Comparison of ENCODE assay signal across 21 cellular contexts in the genomic region with DNA sequence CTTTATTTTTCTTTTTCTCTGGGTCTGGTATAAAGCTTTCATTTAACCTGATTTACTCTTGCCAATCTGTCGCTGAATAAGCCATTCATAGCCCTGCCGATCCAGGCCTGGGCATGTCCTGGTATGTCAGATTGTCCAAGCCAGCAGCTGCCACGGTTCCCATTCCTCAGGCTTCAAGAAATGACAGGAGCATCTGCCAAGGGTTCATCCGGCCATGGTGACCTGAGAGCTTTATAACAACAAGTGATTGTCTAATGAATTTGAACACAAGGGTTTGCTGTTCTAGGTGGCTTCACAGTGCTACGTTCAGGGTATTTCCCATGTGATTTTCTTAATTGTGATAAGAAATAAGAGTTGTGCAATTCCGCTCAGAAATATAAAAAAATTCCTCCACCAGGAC. TPM values are rescaled to one million over a fixed set of nuclear protein-coding genes. Genes with fewer than 3 reads are reported as not detected.
DNase-seq lines count a peak whose midpoint lies in the region; ATAC-seq and TF ChIP-seq lines count a peak whose summit lies in the region.
"Had no signal": no experiment of that assay in that cellular context is flagged by ENCODE, and none has a peak within 500 bp of the region (broad histone marks: within the 10 kb centered on the region; RNA-seq: fewer than 3 reads in every experiment).

No MANE protein-coding gene starts in this region.

- intact Hi-C loops in psoas muscle (cut with DNase I), result no loop called here
- intact Hi-C loops in activated CD4-positive, alpha-beta T cell treated with anti-CD3 and anti-CD28 coated beads for 36 hours (cut with DNase I, micrococcal nuclease), result no loop called here

- POLR2A ChIA-PET in activated CD4-positive, alpha-beta T cell treated with anti-CD3 and anti-CD28 coated beads for 36 hours (lab: Charles Lee), result no interaction called here

- H3K27me3 ChIP-seq in psoas muscle (ENCODE audit: insufficient read depth in 3 of 3, low read length in 2 of 3), result no peaks in the 10 kb centered on the region
- H3K27me3 ChIP-seq: colonic mucosa, pancreas had no signal

- no peak overlapping the region for H3K4me3 ChIP-seq in psoas muscle
- no peak overlapping the region for H3K4me3 ChIP-seq in foreskin fibroblast (ENCODE audit: low read depth in 1 of 2, low read length in 2 of 2)
- H3K4me3 ChIP-seq: colonic mucosa, heart right ventricle, mucosa of descending colon, pancreas had no signal

- H3K36me3 Mint-ChIP-seq in activated CD4-positive, alpha-beta T cell treated with anti-CD3 and anti-CD28 coated beads for 36 hours (ENCODE audit: low read depth), result peaks cover 3% of the 10 kb centered on the region

- peak; percentile 72 to 94 (median 86) for ATAC-seq in psoas muscle
- ATAC-seq in activated CD4-positive, alpha-beta T cell treated with anti-CD3 and anti-CD28 coated beads for 36 hours, result no peak
- no peak for ATAC-seq in GM21526 (IDR thresholded peaks at IDR 0.05; ENCODE audit: low FRiP score, unreplicated experiment)
- ATAC-seq: activated CD8-positive, alpha-beta memory T cell treated with anti-CD3 and anti-CD28 coated beads, Interleukin-2, amount 10 ng/mL, durations not matched to agents 7 days and 5 days; mucosa of descending colon had no signal

- peak overlapping the region; percentile 56 for H3K27ac ChIP-seq in psoas muscle
- H3K27ac ChIP-seq: colonic mucosa, pancreas had no signal

- TF ChIP-seq CTCF in psoas muscle (IDR thresholded peaks at IDR 0.05), result no peak
- no peak for TF ChIP-seq CTCF in foreskin fibroblast (IDR thresholded peaks at IDR 0.05; ENCODE audit: low read depth, low read length)

- no peaks in the 10 kb centered on the region for H3K4me1 Mint-ChIP-seq in activated CD4-positive, alpha-beta T cell treated with anti-CD3 and anti-CD28 coated beads for 36 hours
- H3K4me1 Mint-ChIP-seq: activated CD8-positive, alpha-beta memory T cell treated with anti-CD3 and anti-CD28 coated beads, Interleukin-2, amount 10 ng/mL, durations not matched to agents 7 days and 5 days had no signal

- H3K9me3 ChIP-seq in psoas muscle, result no peaks in the 10 kb centered on the region
- H3K9me3 ChIP-seq: colonic mucosa, mucosa of descending colon, pancreas had no signal

- no peaks in the 10 kb centered on the region for H3K36me3 ChIP-seq in psoas muscle (ENCODE audit: insufficient read depth in 1 of 2, low read depth in 1 of 2)
- H3K36me3 ChIP-seq: colonic mucosa, heart right ventricle, pancreas had no signal

- peaks cover 8% of the 10 kb centered on the region for H3K9me3 Mint-ChIP-seq in activated CD4-positive, alpha-beta T cell treated with anti-CD3 and anti-CD28 coated beads for 36 hours (ENCODE audit: low read depth)

- H3K4me1 ChIP-seq in psoas muscle, result peaks cover 4% of the 10 kb centered on the region
- H3K4me1 ChIP-seq: colonic mucosa, pancreas had no signal

- CTCF ChIA-PET in activated CD4-positive, alpha-beta T cell treated with anti-CD3 and anti-CD28 coated beads for 36 hours (lab: Charles Lee), result interaction anchor here (0.6 kb wide), 1 partner anchor 83 kb away, joined by 3 read pairs; no protein-coding TSS in a partner anchor

- 18 to 28% (median 19%) methylated on average over 6 of the region's 6 CpGs for WGBS in psoas muscle, 3 donors

- peaks cover 12% of the 10 kb centered on the region for H3K27me3 Mint-ChIP-seq in activated CD4-positive, alpha-beta T cell treated with anti-CD3 and anti-CD28 coated beads for 36 hours

- H3K27ac Mint-ChIP-seq in activated CD4-positive, alpha-beta T cell treated with anti-CD3 and anti-CD28 coated beads for 36 hours, result no peak overlapping the region
- H3K27ac Mint-ChIP-seq: activated CD8-positive, alpha-beta memory T cell treated with anti-CD3 and anti-CD28 coated beads, Interleukin-2, amount 10 ng/mL, durations not matched to agents 7 days and 5 days; CD4-positive, alpha-beta T cell had no signal

- no peak overlapping the region for H3K4me3 Mint-ChIP-seq in activated CD4-positive, alpha-beta T cell treated with anti-CD3 and anti-CD28 coated beads for 36 hours
- H3K4me3 Mint-ChIP-seq: activated CD8-positive, alpha-beta memory T cell treated with anti-CD3 and anti-CD28 coated beads, Interleukin-2, amount 10 ng/mL, durations not matched to agents 7 days and 5 days; CD4-positive, alpha-beta T cell had no signal

- peak; percentile 67 for DNase-seq in HPDE6-E6E7 (ENCODE audit: extremely low spot score)
- DNase-seq in SK-MEL-5 (ENCODE audit: low read depth, low spot score), result peak; percentile 84
- DNase-seq in globus pallidus (ENCODE audit: low spot score), result peak; percentile 66
- DNase-seq in psoas muscle, result no peak
- DNase-seq in foreskin fibroblast, result no peak
- DNase-seq in activated CD4-positive, alpha-beta T cell treated with anti-CD3 and anti-CD28 coated beads for 36 hours, result no peak
- DNase-seq in glomerular visceral epithelial cell (ENCODE audit: extremely low spot score), result no peak
- DNase-seq: ACHN; activated CD4-positive, CD25-positive, alpha-beta regulatory T cell treated with anti-CD3 and anti-CD28 coated beads, Interleukin-2, amount 50 U/mL, for 72 hours; activated CD8-positive, alpha-beta memory T cell treated with anti-CD3 and anti-CD28 coated beads, Interleukin-2, amount 10 ng/mL, durations not matched to agents 7 days and 5 days; activated effector memory CD4-positive, alpha-beta T cell treated with anti-CD3 and anti-CD28 coated beads, Interleukin-2, amount 50 U/mL, for 16 hours; CD4-positive, alpha-beta T cell; colonic mucosa; heart right ventricle; mucosa of descending colon; pancreas; SHP77; stimulated activated CD4-positive, alpha-beta T cell treated with anti-CD3 and anti-CD28 coated beads, Interleukin-12 subunit alpha, Interleukin-12 subunit beta, amount 100 ng/mL, for 4 hours; stimulated activated naive CD4-positive, alpha-beta T cell had no signal

- in situ Hi-C loops in SK-MEL-5 (cut with HindIII; ENCODE audit: low pct_unique_long_range_greater_than_20kb, low sequenced_read_pairs), result no loop called here

RNA-seq across cellular contexts. Expression of a gene that starts 20.0 kb away (rescaled TPM):
- total RNA-seq in SK-MEL-5 (2014; rRNA removed; shearing (Covaris generic)), result 22.9 and 24.5 TPM in 2 replicates
- 20.4 and 27.6 TPM in 2 replicates for polyA plus RNA-seq in SK-MEL-5 (2015; cell fraction: cytosol; rRNA removed)
- 6.3 and 6.9 TPM in 2 replicates for polyA plus RNA-seq in SK-MEL-5 (2015; cell fraction: nucleus; rRNA removed)
- 1 to 10 TPM in 2 of 4 donors, under 1 TPM in 2; 0.48 to 3.8 (median 1.5) TPM for total RNA-seq in psoas muscle
- 1 to 10 TPM in 1 of 3 donors, under 1 TPM in 2; 0.11 to 2.2 (median 0.38) TPM for polyA plus RNA-seq in psoas muscle
- total RNA-seq in activated CD4-positive, alpha-beta T cell treated with anti-CD3 and anti-CD28 coated beads for 36 hours, result not detected
- total RNA-seq: CD4-positive, alpha-beta T cell had no signal

RNA-seq across cellular contexts. Expression of a gene that starts 22.6 kb away (rescaled TPM):
- total RNA-seq in SK-MEL-5 (2014; rRNA removed; shearing (Covaris generic)), result 0.03 TPM in 1 of 2 replicates, not detected in the other
- polyA plus RNA-seq in SK-MEL-5 (2015; cell fraction: cytosol; rRNA removed), result not detected in 2 replicates
- polyA plus RNA-seq in SK-MEL-5 (2015; cell fraction: nucleus; rRNA removed), result 0.23 TPM in 1 of 2 replicates, not detected in the other
- not detected for total RNA-seq in psoas muscle
- polyA plus RNA-seq in psoas muscle, result under 1 TPM in 1 of 3 donors, not detected in 2; 0.01 TPM
- not detected for total RNA-seq in activated CD4-positive, alpha-beta T cell treated with anti-CD3 and anti-CD28 coated beads for 36 hours
- total RNA-seq: activated CD8-positive, alpha-beta memory T cell treated with anti-CD3 and anti-CD28 coated beads, Interleukin-2, amount 10 ng/mL, durations not matched to agents 7 days and 5 days; CD4-positive, alpha-beta T cell had no signal
- polyA plus RNA-seq: esophagus had no signal

RNA-seq across cellular contexts. Expression of a gene that starts 38.0 kb away (rescaled TPM):
- total RNA-seq in SK-MEL-5 (2014; rRNA removed; shearing (Covaris generic)), result not detected in 2 replicates
- polyA plus RNA-seq in SK-MEL-5 (2015; cell fraction: cytosol; rRNA removed), result not detected in 2 replicates
- not detected in 2 replicates for polyA plus RNA-seq in SK-MEL-5 (2015; cell fraction: nucleus; rRNA removed)
- total RNA-seq in psoas muscle, result 1 to 10 TPM; 1.1 to 7.0 (median 2.4) TPM
- polyA plus RNA-seq in psoas muscle, result 1 to 10 TPM in 1 of 3 donors, under 1 TPM in 2; 0.51 to 1.6 (median 0.84) TPM
- total RNA-seq in activated CD4-positive, alpha-beta T cell treated with anti-CD3 and anti-CD28 coated beads for 36 hours, result not detected
- total RNA-seq: activated CD8-positive, alpha-beta memory T cell treated with anti-CD3 and anti-CD28 coated beads, Interleukin-2, amount 10 ng/mL, durations not matched to agents 7 days and 5 days; CD4-positive, alpha-beta T cell had no signal

RNA-seq across cellular contexts. Expression of a gene that starts 44.3 kb away (rescaled TPM):
- not detected in 2 replicates for total RNA-seq in SK-MEL-5 (2014; rRNA removed; shearing (Covaris generic))
- not detected in 2 replicates for polyA plus RNA-seq in SK-MEL-5 (2015; cell fraction: cytosol; rRNA removed)
- polyA plus RNA-seq in SK-MEL-5 (2015; cell fraction: nucleus; rRNA removed), result not detected in 2 replicates
- under 1 TPM; 0.17 to 0.52 (median 0.43) TPM for total RNA-seq in psoas muscle
- under 1 TPM; 0.16 to 0.43 (median 0.18) TPM for polyA plus RNA-seq in psoas muscle
- under 1 TPM; 0.07 to 0.14 TPM for total RNA-seq in activated CD4-positive, alpha-beta T cell treated with anti-CD3 and anti-CD28 coated beads for 36 hours
- total RNA-seq: activated CD8-positive, alpha-beta memory T cell treated with anti-CD3 and anti-CD28 coated beads, Interleukin-2, amount 10 ng/mL, durations not matched to agents 7 days and 5 days had no signal

Comparison
In these comparisons a context has a peak if more than half of its experiments do, and no peak if none do; other contexts are left out.
1. DNase-seq: peak in HPDE6-E6E7 (single experiment), SK-MEL-5 (single experiment) and globus pallidus (single experiment); none in psoas muscle (0 of 2), foreskin fibroblast (0 of 2), activated CD4-positive, alpha-beta T cell treated with anti-CD3 and anti-CD28 coated beads for 36 hours (single experiment) and glomerular visceral epithelial cell (single experiment).
2. ATAC-seq: peak in psoas muscle (4 of 4); none in activated CD4-positive, alpha-beta T cell treated with anti-CD3 and anti-CD28 coated beads for 36 hours (single experiment) and GM21526 (single experiment).